24 cellular contexts compared by ENCODE assay signal in the genomic region with DNA sequence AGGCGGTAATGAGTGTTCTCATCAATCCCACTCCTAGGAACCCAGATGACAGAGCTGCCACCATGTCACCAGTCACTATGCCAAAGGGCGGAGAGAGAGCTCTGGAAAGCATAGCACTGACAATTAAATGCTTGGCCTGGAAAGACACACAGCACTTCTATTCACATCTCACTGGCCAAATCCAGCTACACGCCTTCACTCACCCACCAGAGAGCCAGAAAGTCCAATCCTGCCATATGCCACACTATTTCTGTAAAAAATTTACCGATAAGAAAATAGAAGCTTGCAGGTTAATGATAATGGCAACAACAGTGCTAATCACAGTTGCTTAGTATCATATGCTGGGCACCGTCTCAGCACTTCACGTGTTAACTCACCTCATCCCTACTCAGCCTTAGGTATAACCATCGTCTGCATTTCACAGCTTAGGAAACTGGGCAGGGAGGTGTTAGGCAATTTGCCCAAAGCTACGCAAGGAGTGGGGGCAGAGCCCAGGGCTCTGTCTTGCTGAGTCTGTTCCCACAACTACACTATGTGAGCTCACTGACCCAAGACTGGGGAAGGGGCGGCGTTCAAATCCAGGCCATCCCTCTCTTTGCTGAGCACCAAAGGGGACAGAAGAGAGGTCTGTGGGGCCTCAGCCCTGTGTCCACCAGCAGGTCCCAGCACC. TPM values are rescaled to one million over a fixed set of nuclear protein-coding genes. Genes with fewer than 3 reads are reported as not detected.
A peak's percentile ranks its signal among the peaks of the same experiment; 100 is the strongest.
DNase-seq lines count a peak whose midpoint lies in the region; ATAC-seq and TF ChIP-seq lines count a peak whose summit lies in the region.
"Had no signal": no experiment of that assay in that cellular context is flagged by ENCODE, and none has a peak within 500 bp of the region (broad histone marks: within the 10 kb centered on the region; RNA-seq: fewer than 3 reads in every experiment).

No MANE protein-coding gene starts in this region.

- intact Hi-C loops in MCF 10A (cut with micrococcal nuclease), result no loop called here
- intact Hi-C loops in mammary epithelial cell (cut with micrococcal nuclease), result no loop called here
- intact Hi-C loops in mucosa of descending colon (cut with DNase I, micrococcal nuclease), result no loop called here

- no peak overlapping the region for H3K4me2 ChIP-seq in mammary epithelial cell (ENCODE audit: insufficient read depth, low read depth, low read length)
- H3K4me2 ChIP-seq: A549 had no signal

- peaks cover 2% of the 10 kb centered on the region for H3K4me1 ChIP-seq in mammary epithelial cell (ENCODE audit: insufficient read depth, low read length)
- no peaks in the 10 kb centered on the region for H3K4me1 ChIP-seq in mucosa of descending colon (ENCODE audit: low read depth)
- H3K4me1 ChIP-seq: A549, body of pancreas had no signal

- BruUV-seq in MCF 10A (replicated peaks; lab: Mats Ljungman, UMichigan) (no TSS peak), mammary epithelial cell (replicated peaks; lab: Mats Ljungman, UMichigan) (no TSS peak)

- H3K9me3 ChIP-seq in mammary epithelial cell (replicated peaks; ENCODE audit: insufficient read depth, low read length) (no peaks in the 10 kb centered on the region), mucosa of descending colon (no peaks in the 10 kb centered on the region)
- H3K9me3 ChIP-seq: A549, body of pancreas, esophagus muscularis mucosa, spleen, tibial nerve had no signal

- TF ChIP-seq CTCF in MCF 10A (IDR thresholded peaks at IDR 0.05; ENCODE audit: unreplicated experiment) (no peak), mammary epithelial cell (conservative IDR thresholded peaks at IDR 0.05 in 1 of 2, IDR thresholded peaks at IDR 0.05 in 1 of 2; ENCODE audit: extremely low read depth in 1 of 2, insufficient read depth in 1 of 2, low read depth in 1 of 2, low read length in 2 of 2) (no peak), glutamatergic neuron (IDR thresholded peaks at IDR 0.05; ENCODE audit: partially characterized antibody, unreplicated experiment) (no peak), mucosa of descending colon (IDR thresholded peaks at IDR 0.05) (no peak)

- H3K9ac ChIP-seq in mammary epithelial cell (ENCODE audit: insufficient read depth, low read length), result no peak overlapping the region

- H3K36me3 Mint-ChIP-seq in MCF 10A (ENCODE audit: insufficient read depth, unreplicated experiment), result no peaks in the 10 kb centered on the region
- no peaks in the 10 kb centered on the region for H3K36me3 Mint-ChIP-seq in glutamatergic neuron (ENCODE audit: unreplicated experiment)
- no peaks in the 10 kb centered on the region for H3K36me3 Mint-ChIP-seq in activated naive CD8-positive, alpha-beta T cell treated with anti-CD3 and anti-CD28 coated beads for 36 hours
- H3K36me3 Mint-ChIP-seq: activated naive CD4-positive, alpha-beta T cell treated with anti-CD3 and anti-CD28 coated beads, Interleukin-2, amount 50 U/mL, for 24 hours; CD14-positive monocyte; stimulated activated effector memory CD8-positive, alpha-beta T cell treated with anti-CD3 and anti-CD28 coated beads, Interleukin-12 subunit alpha, Interleukin-12 subunit beta, amount 100 ng/mL, for 72 hours had no signal

- dilution Hi-C loops in mammary epithelial cell (cut with HindIII; ENCODE audit: low sequenced_read_pairs), result no loop called here

- H3K36me3 ChIP-seq in mammary epithelial cell (ENCODE audit: insufficient read depth, low read length) (no peaks in the 10 kb centered on the region), mucosa of descending colon (ENCODE audit: low read depth) (no peaks in the 10 kb centered on the region)
- H3K36me3 ChIP-seq: esophagus muscularis mucosa, spleen, tibial nerve had no signal

- DNase-seq in MCF 10A (ENCODE audit: unreplicated experiment) (peak; percentile 51), mammary epithelial cell (no peak), glutamatergic neuron (no peak), mucosa of descending colon (no peak), activated gamma-delta T cell (lab: John Stamatoyannopoulos, UW) (no peak), CD1c-positive myeloid dendritic cell (ENCODE audit: extremely low spot score) (no peak), NCI-H128 (lab: John Stamatoyannopoulos, UW; ENCODE audit: unreplicated experiment) (no peak)
- no peak for DNase-seq in activated naive CD8-positive, alpha-beta T cell treated with anti-CD3 and anti-CD28 coated beads for 36 hours
- DNase-seq: activated CD4-positive, alpha-beta T cell treated with anti-CD3 and anti-CD28 coated beads, Interleukin-2, amount 50 U/mL, for 48 hours; activated T-cell treated with anti-CD3 and anti-CD28 coated beads, Interleukin-2, amount 50 U/mL, for 24 hours; body of pancreas; dermis blood vessel endothelial cell; DND-41; KBM-7; NCI-H1092 treated with DMSO at 0.1 percent for 48 hours; spleen; T-cell had no signal

- WGBS in mammary epithelial cell (ENCODE audit: low coverage, missing lambda C conversion rate), result 79% methylated on average over 8 of the region's 10 CpGs

- H3K9me3 Mint-ChIP-seq in MCF 10A (ENCODE audit: unreplicated experiment) (no peaks in the 10 kb centered on the region), glutamatergic neuron (ENCODE audit: unreplicated experiment) (peaks cover 8% of the 10 kb centered on the region)
- no peaks in the 10 kb centered on the region for H3K9me3 Mint-ChIP-seq in activated naive CD8-positive, alpha-beta T cell treated with anti-CD3 and anti-CD28 coated beads for 36 hours
- H3K9me3 Mint-ChIP-seq: activated naive CD4-positive, alpha-beta T cell treated with anti-CD3 and anti-CD28 coated beads, Interleukin-2, amount 50 U/mL, for 24 hours; activated T-cell treated with anti-CD3 and anti-CD28 coated beads, Interleukin-2, amount 50 U/mL, for 24 hours; CD14-positive monocyte; stimulated activated effector memory CD8-positive, alpha-beta T cell treated with anti-CD3 and anti-CD28 coated beads, Interleukin-12 subunit alpha, Interleukin-12 subunit beta, amount 100 ng/mL, for 72 hours; T-cell had no signal

- H3K4me3 Mint-ChIP-seq in MCF 10A (ENCODE audit: unreplicated experiment) (no peak overlapping the region), glutamatergic neuron (ENCODE audit: unreplicated experiment) (peak overlapping the region; percentile 39)
- no peak overlapping the region for H3K4me3 Mint-ChIP-seq in activated naive CD8-positive, alpha-beta T cell treated with anti-CD3 and anti-CD28 coated beads for 36 hours
- H3K4me3 Mint-ChIP-seq: activated naive CD4-positive, alpha-beta T cell treated with anti-CD3 and anti-CD28 coated beads, Interleukin-2, amount 50 U/mL, for 24 hours; activated T-cell treated with anti-CD3 and anti-CD28 coated beads, Interleukin-2, amount 50 U/mL, for 24 hours; CD14-positive monocyte; stimulated activated effector memory CD8-positive, alpha-beta T cell treated with anti-CD3 and anti-CD28 coated beads, Interleukin-12 subunit alpha, Interleukin-12 subunit beta, amount 100 ng/mL, for 72 hours; T-cell had no signal

- no peaks in the 10 kb centered on the region for H3K27me3 Mint-ChIP-seq in MCF 10A (ENCODE audit: insufficient read depth, unreplicated experiment)
- peaks cover 17% of the 10 kb centered on the region for H3K27me3 Mint-ChIP-seq in glutamatergic neuron (ENCODE audit: unreplicated experiment)
- H3K27me3 Mint-ChIP-seq in activated naive CD8-positive, alpha-beta T cell treated with anti-CD3 and anti-CD28 coated beads for 36 hours, result no peaks in the 10 kb centered on the region
- H3K27me3 Mint-ChIP-seq: activated naive CD4-positive, alpha-beta T cell treated with anti-CD3 and anti-CD28 coated beads, Interleukin-2, amount 50 U/mL, for 24 hours; activated T-cell treated with anti-CD3 and anti-CD28 coated beads, Interleukin-2, amount 50 U/mL, for 24 hours; T-cell had no signal

- no peaks in the 10 kb centered on the region for H4K20me1 ChIP-seq in mammary epithelial cell (ENCODE audit: insufficient read depth, low read length)

- H3K27ac Mint-ChIP-seq in MCF 10A (ENCODE audit: low read depth, unreplicated experiment), result no peak overlapping the region
- H3K27ac Mint-ChIP-seq in glutamatergic neuron (ENCODE audit: unreplicated experiment), result peak overlapping the region; percentile 97
- H3K27ac Mint-ChIP-seq in activated naive CD8-positive, alpha-beta T cell treated with anti-CD3 and anti-CD28 coated beads for 36 hours, result no peak overlapping the region
- H3K27ac Mint-ChIP-seq: activated naive CD4-positive, alpha-beta T cell treated with anti-CD3 and anti-CD28 coated beads, Interleukin-2, amount 50 U/mL, for 24 hours; activated T-cell treated with anti-CD3 and anti-CD28 coated beads, Interleukin-2, amount 50 U/mL, for 24 hours; CD14-positive monocyte; stimulated activated effector memory CD8-positive, alpha-beta T cell treated with anti-CD3 and anti-CD28 coated beads, Interleukin-12 subunit alpha, Interleukin-12 subunit beta, amount 100 ng/mL, for 72 hours; T-cell had no signal

- in situ Hi-C loops in mammary epithelial cell (cut with MboI; ENCODE audit: low sequenced_read_pairs in 2 of 2), result no loop called here

- ATAC-seq in mucosa of descending colon, result peak; percentile 14
- ATAC-seq: A549; body of pancreas; stimulated activated effector memory CD8-positive, alpha-beta T cell treated with anti-CD3 and anti-CD28 coated beads, Interleukin-12 subunit alpha, Interleukin-12 subunit beta, amount 100 ng/mL, for 72 hours; T-cell had no signal

- no peak overlapping the region for H2AFZ ChIP-seq in mammary epithelial cell (ENCODE audit: low read depth, low read length)

- peaks cover 77% of the 10 kb centered on the region for H3K79me2 ChIP-seq in mammary epithelial cell (ENCODE audit: insufficient read depth, low read length)

- POLR2A ChIA-PET in MCF 10A (lab: Yijun Ruan, JAX), result interaction anchor here (0.8 to 1.2 kb wide), 4 partner anchors 9 to 57 kb away, joined by 3 to 4 read pairs (median 3); partner anchors contain the start of gene KLHL25

- H3K27me3 ChIP-seq in mammary epithelial cell (ENCODE audit: insufficient read depth, low read length), result no peaks in the 10 kb centered on the region
- H3K27me3 ChIP-seq: body of pancreas, esophagus muscularis mucosa, spleen, tibial nerve had no signal

- H3K4me1 Mint-ChIP-seq in MCF 10A (ENCODE audit: insufficient read depth, unreplicated experiment) (peaks cover 13% of the 10 kb centered on the region), glutamatergic neuron (ENCODE audit: low read depth, unreplicated experiment) (peaks cover 58% of the 10 kb centered on the region)
- H3K4me1 Mint-ChIP-seq in activated naive CD8-positive, alpha-beta T cell treated with anti-CD3 and anti-CD28 coated beads for 36 hours, result peaks cover 27% of the 10 kb centered on the region

- no peak overlapping the region for H3K27ac ChIP-seq in mammary epithelial cell (ENCODE audit: insufficient read depth, low read depth, low read length)
- H3K27ac ChIP-seq: A549, body of pancreas, esophagus muscularis mucosa, RWPE1, spleen, tibial nerve had no signal

- CTCF ChIA-PET in MCF 10A (lab: Yijun Ruan, JAX), result interaction anchor here (0.6 to 1.9 kb wide), 6 partner anchors 30 to 447 kb away, joined by 3 to 10 read pairs (median 4); no protein-coding TSS in a partner anchor
- CTCF ChIA-PET in mammary epithelial cell (lab: Charles Lee; ENCODE audit: low non-redundant PET), result no interaction called here

- H3K4me3 ChIP-seq in mammary epithelial cell (replicated peaks in 1 of 3; ENCODE audit: insufficient read depth in 1 of 3, low read depth in 2 of 3, low read length in 3 of 3) (no peak overlapping the region), mucosa of descending colon (no peak overlapping the region)
- H3K4me3 ChIP-seq: A549, body of pancreas, esophagus muscularis mucosa, spleen, tibial nerve had no signal

RNA-seq across cellular contexts. Expression of gene KLHL25, which starts 16.5 kb away (rescaled TPM):
- total RNA-seq in MCF 10A (2022) (3.1 and 3.3 TPM in 2 replicates), mammary epithelial cell (10 to 100 TPM in 1 of 2 donors, 1 to 10 TPM in 1; 7.7 to 12.2 TPM), glutamatergic neuron (ENCODE audit: unreplicated experiment) (45.1 TPM), mucosa of descending colon (1 to 10 TPM; 7.4 to 8.8 (median 7.7) TPM)
- polyA plus RNA-seq in mammary epithelial cell, result 4.6 TPM
- 7.0 TPM for polyA minus RNA-seq in mammary epithelial cell
- total RNA-seq in activated naive CD8-positive, alpha-beta T cell treated with anti-CD3 and anti-CD28 coated beads for 36 hours, result 1 to 10 TPM; 2.9 to 3.7 TPM
